ENCODE assay signal across 8 cellular contexts in genomic region chr18:22933206-22933957, GRCh38. TPM values are rescaled to one million over a fixed set of nuclear protein-coding genes. Genes with fewer than 3 reads are reported as not detected.
DNase-seq lines count a peak whose midpoint lies in the region; ATAC-seq, FAIRE-seq and TF ChIP-seq lines count a peak whose summit lies in the region.

Gene RBBP8 (plus strand): TSS chr18:22933328. CDS start chr18:22936852, 3,524 bp downstream.

- peak; percentile 54 to 83 for DNase-seq in A549 (ENCODE audit: low read depth in 1 of 2, low spot score in 1 of 2)
- DNase-seq in NCI-H2171 (lab: John Stamatoyannopoulos, UW), result peak; percentile 84
- DNase-seq in T47D (ENCODE audit: low read depth in 1 of 2, low spot score in 1 of 2), result peak; percentile 48 to 86

- peak within 1 kb of the TSS; percentile 70 for H3K4me3 ChIP-seq in A549
- H3K4me3 ChIP-seq in iPS-18c (ENCODE audit: insufficient read depth, low read depth, low read length), result peak within 1 kb of the TSS; percentile 95
- peak within 1 kb of the TSS; percentile 58 to 83 (median 72) for H3K4me3 ChIP-seq in skin epidermis

- FAIRE-seq in A549 (lab: Jason Lieb, UNC), result no peak

- WGBS in A549 (ENCODE audit: missing lambda C conversion rate), result 0% methylated on average over 11 of the region's 81 CpGs

- TF ChIP-seq POLR2A in A549 (IDR thresholded peaks at IDR 0.05; ENCODE audit: low read length), result peak; percentile 87

- TF ChIP-seq EP300 in A549 (IDR thresholded peaks at IDR 0.05), result no peak

- ATAC-seq in A549, result peak; percentile 94 to 97
- peak; percentile 63 for ATAC-seq in GM18858 (IDR thresholded peaks at IDR 0.05; ENCODE audit: unreplicated experiment)
- peak; percentile 74 for ATAC-seq in HG03066 (IDR thresholded peaks at IDR 0.05; ENCODE audit: low read depth, unreplicated experiment)

- CTCF ChIA-PET in A549 (lab: Yijun Ruan, JAX), result interaction anchor here (0.6 to 1.5 kb wide), 5 partner anchors 10 to 478 kb away, joined by 3 to 6 read pairs (median 3); no protein-coding TSS in a partner anchor

- TF ChIP-seq RAD21 in A549 (conservative IDR thresholded peaks at IDR 0.05 in 1 of 2, IDR thresholded peaks at IDR 0.05 in 1 of 2), result no peak

- H3K27ac ChIP-seq in A549 (peak within 1 kb of the TSS; percentile 94 to 96), VCaP (peak within 1 kb of the TSS; percentile 89), skin epidermis (peak within 1 kb of the TSS; percentile 46 to 98 (median 93))

- peaks cover 10% of the 10 kb centered on the region; the same call in 2 of the 3 replicates for H3K4me1 ChIP-seq in A549

- POLR2A ChIA-PET in A549 (lab: Yijun Ruan, JAX), result interaction anchor here (0.6 to 1.3 kb wide), 4 partner anchors 50 to 784 kb away, joined by 3 to 5 read pairs (median 4); no protein-coding TSS in a partner anchor

- in situ Hi-C loops in T47D (cut with HindIII; ENCODE audit: low pct_unique_long_range_greater_than_20kb, low sequenced_read_pairs), result no loop called here

- peak within 1 kb of the TSS; percentile 82 for H3K4me2 ChIP-seq in A549

- H3K9me3 ChIP-seq in A549 (no peaks in the 10 kb centered on the region), iPS-18c (ENCODE audit: control insufficient read depth, insufficient read depth, low read length) (no peaks in the 10 kb centered on the region)

- TF ChIP-seq CTCF in A549 (IDR thresholded peaks at IDR 0.05), result no peak
- TF ChIP-seq CTCF in VCaP (conservative IDR thresholded peaks at IDR 0.05), result no peak

TF ChIP-seq in A549, 52 proteins besides CTCF, POLR2A, EP300 and RAD21:
- TF ChIP-seq JUN (IDR thresholded peaks at IDR 0.05), result peak; percentile 24 to 66; a peak in 2 of 5 replicates
- TF ChIP-seq TP53 (CRISPR knock-in tag; IDR thresholded peaks at IDR 0.05), result no peak
- peak; percentile 90 for TF ChIP-seq E2F6 (IDR thresholded peaks at IDR 0.05; ENCODE audit: borderline replicate concordance, low read depth)
- peak; percentile 48; the same call in 2 of the 3 replicates for TF ChIP-seq BCL3 (IDR thresholded peaks at IDR 0.05)
- TF ChIP-seq REST (IDR thresholded peaks at IDR 0.05), result peak; percentile 51; the same call in 1 of the 2 replicates
- TF ChIP-seq PHF8 (IDR thresholded peaks at IDR 0.05; ENCODE audit: borderline replicate concordance, low read depth), result peak; percentile 65
- peak in 1 of 2 experiments; percentile 47; a peak in 1 of 4 replicates for TF ChIP-seq CEBPB (IDR thresholded peaks at IDR 0.05)
- TF ChIP-seq HDAC2 (IDR thresholded peaks at IDR 0.05), result no peak
- peak; percentile 85 for TF ChIP-seq MAX (IDR thresholded peaks at IDR 0.05)
- no peak for TF ChIP-seq HMGXB4 (CRISPR knock-in tag; IDR thresholded peaks at IDR 0.05; ENCODE audit: borderline replicate concordance)

RNA-seq across cellular contexts. Expression of gene RBBP8, which starts in this region (rescaled TPM):
- polyA plus RNA-seq in A549 (2011; rRNA removed) (49.6 and 65.4 TPM in 2 replicates), A549 (2017; fragmentation: RNase III; extraction: RNeasy Plus Mini Kit Qiagen cat#74134 plus additional on column Dnase treatment) (25.6 to 28.2 TPM (median 26.8 TPM) in 3 replicates)
- polyA plus RNA-seq in A549 (2012; cell fraction: cytosol; rRNA removed), result 11.4 and 13.0 TPM in 2 replicates
- polyA plus RNA-seq in A549 (2012; cell fraction: nucleus; rRNA removed), result 4.4 and 8.5 TPM in 2 replicates
- polyA minus RNA-seq in A549 (2011; rRNA and poly(A)+ RNA removed), result 14.9 and 19.3 TPM in 2 replicates

Comparison
In these comparisons a context has a peak if more than half of its experiments do, and no peak if none do; other contexts are left out.
1. Peak in every context shown above with its lines: DNase-seq, ATAC-seq, H3K4me3 ChIP-seq and H3K27ac ChIP-seq.